12 cellular contexts compared by ENCODE assay signal in the genomic region with DNA sequence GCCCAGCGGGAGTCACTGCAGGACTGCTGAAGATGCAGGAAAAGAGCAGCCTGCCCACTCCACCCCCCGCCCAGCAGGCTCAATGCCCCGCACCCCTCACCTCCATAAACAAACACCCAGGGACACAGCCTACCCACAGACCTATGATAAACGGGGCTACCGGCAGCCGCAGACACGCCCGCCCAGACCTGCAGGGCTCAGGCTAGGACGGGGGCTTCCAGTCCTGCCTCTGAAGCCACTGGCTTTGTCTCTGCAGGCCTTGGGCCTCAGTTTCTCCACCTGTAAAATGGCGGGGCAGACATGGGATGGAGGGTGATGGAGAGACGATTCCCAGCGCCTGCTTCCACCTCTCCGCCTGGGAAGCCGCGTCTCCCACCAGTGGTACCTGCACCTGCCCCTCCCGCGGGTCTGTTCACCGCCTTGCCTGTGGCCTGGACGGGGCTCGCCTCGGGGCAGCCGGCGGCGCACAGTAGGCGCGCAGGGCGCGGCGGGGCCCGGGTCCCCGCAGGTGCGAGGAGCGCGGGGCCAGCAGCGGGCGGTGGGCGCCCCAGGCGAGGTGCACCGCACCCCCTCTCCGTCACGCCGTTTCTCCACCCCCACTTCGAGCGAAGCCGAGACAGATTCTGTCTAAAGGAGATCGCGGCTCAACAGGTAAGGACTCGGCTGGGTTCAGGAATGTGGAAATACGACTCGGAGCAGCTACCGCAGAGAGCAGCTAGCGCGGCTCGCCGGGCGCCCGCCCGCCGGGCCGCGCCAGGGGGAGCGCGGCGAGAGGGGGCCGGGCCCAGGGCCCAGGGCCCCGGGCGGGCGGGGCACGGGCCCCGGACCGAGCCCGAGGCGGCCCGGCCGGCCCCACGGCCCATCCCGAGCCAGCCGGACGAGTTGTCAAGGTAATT. TPM values are rescaled to one million over a fixed set of nuclear protein-coding genes. Genes with fewer than 3 reads are reported as not detected.
A peak's percentile ranks its signal among the peaks of the same experiment; 100 is the strongest.
DNase-seq lines count a peak whose midpoint lies in the region; ATAC-seq and TF ChIP-seq lines count a peak whose summit lies in the region.
"Had no signal": no experiment of that assay in that cellular context is flagged by ENCODE, and none has a peak within 500 bp of the region (broad histone marks: within the 10 kb centered on the region; RNA-seq: fewer than 3 reads in every experiment).

No MANE protein-coding gene starts in this region.

- peaks cover 0 to 5% of the 10 kb centered on the region in 2 donors for H3K4me1 Mint-ChIP-seq in natural killer cell
- peaks cover 0 to 3% of the 10 kb centered on the region in 2 donors for H3K4me1 Mint-ChIP-seq in natural killer cell treated with Interleukin-12 subunit alpha and Interleukin-12 subunit beta and Interleukin-15 and Interleukin-18, amount 100 ng/mL, for 72 hours (ENCODE audit: low read depth in 2 of 2)

- H3K27ac ChIP-seq in vagina, result no peak overlapping the region

- peaks cover 14% of the 10 kb centered on the region for H3K27me3 ChIP-seq in vagina

- ATAC-seq in natural killer cell, result no peak
- ATAC-seq in natural killer cell treated with Interleukin-12 subunit alpha and Interleukin-12 subunit beta and Interleukin-15 and Interleukin-18, amount 100 ng/mL, for 72 hours, result no peak
- ATAC-seq in GM21367 (IDR thresholded peaks at IDR 0.05; ENCODE audit: unreplicated experiment), result no peak
- no peak for ATAC-seq in mucosa of descending colon

- peak overlapping the region; percentile 58 for H3K4me3 Mint-ChIP-seq in natural killer cell
- no peak overlapping the region for H3K4me3 Mint-ChIP-seq in natural killer cell treated with Interleukin-12 subunit alpha and Interleukin-12 subunit beta and Interleukin-15 and Interleukin-18, amount 100 ng/mL, for 72 hours

- H3K36me3 Mint-ChIP-seq in natural killer cell, result no peaks in the 10 kb centered on the region
- no peaks in the 10 kb centered on the region for H3K36me3 Mint-ChIP-seq in natural killer cell treated with Interleukin-12 subunit alpha and Interleukin-12 subunit beta and Interleukin-15 and Interleukin-18, amount 100 ng/mL, for 72 hours

- in situ Hi-C loops in astrocyte of the cerebellum (cut with HindIII; ENCODE audit: low sequenced_read_pairs), result no loop called here

- H3K4me3 ChIP-seq in astrocyte of the cerebellum (ENCODE audit: low read depth, low read length), result peak overlapping the region; percentile 17
- peak overlapping the region; percentile 25 to 48 for H3K4me3 ChIP-seq in vagina
- H3K4me3 ChIP-seq in mucosa of descending colon, result no peak overlapping the region

- intact Hi-C loops in natural killer cell (cut with micrococcal nuclease), result no loop called here
- intact Hi-C loops in vagina (cut with DNase I), result no loop called here
- intact Hi-C loops in mucosa of descending colon (cut with DNase I, micrococcal nuclease), result no loop called here

- H3K9me3 Mint-ChIP-seq in natural killer cell, result no peaks in the 10 kb centered on the region
- no peaks in the 10 kb centered on the region for H3K9me3 Mint-ChIP-seq in natural killer cell treated with Interleukin-12 subunit alpha and Interleukin-12 subunit beta and Interleukin-15 and Interleukin-18, amount 100 ng/mL, for 72 hours

- H3K27ac Mint-ChIP-seq in natural killer cell, result no peak overlapping the region
- no peak overlapping the region for H3K27ac Mint-ChIP-seq in natural killer cell treated with Interleukin-12 subunit alpha and Interleukin-12 subunit beta and Interleukin-15 and Interleukin-18, amount 100 ng/mL, for 72 hours

- peaks cover 55% of the 10 kb centered on the region for H3K4me1 ChIP-seq in vagina
- peaks cover 25% of the 10 kb centered on the region for H3K4me1 ChIP-seq in mucosa of descending colon (ENCODE audit: low read depth)

- peaks cover 25 to 30% of the 10 kb centered on the region in 2 donors for H3K27me3 Mint-ChIP-seq in natural killer cell (ENCODE audit: low read depth in 2 of 2)
- H3K27me3 Mint-ChIP-seq in natural killer cell treated with Interleukin-12 subunit alpha and Interleukin-12 subunit beta and Interleukin-15 and Interleukin-18, amount 100 ng/mL, for 72 hours, result peaks cover 23 to 33% of the 10 kb centered on the region in 2 donors

- TF ChIP-seq CTCF in natural killer cell (IDR thresholded peaks at IDR 0.05), result no peak
- TF ChIP-seq CTCF in astrocyte of the cerebellum (IDR thresholded peaks at IDR 0.05; ENCODE audit: low read depth, low read length, missing control alignments), result no peak
- TF ChIP-seq CTCF in vagina (IDR thresholded peaks at IDR 0.05), result no peak
- no peak for TF ChIP-seq CTCF in mucosa of descending colon (IDR thresholded peaks at IDR 0.05)

- no peak for TF ChIP-seq POLR2A in vagina (IDR thresholded peaks at IDR 0.05)

- no peak for DNase-seq in natural killer cell
- DNase-seq in natural killer cell treated with Interleukin-12 subunit alpha and Interleukin-12 subunit beta and Interleukin-15 and Interleukin-18, amount 100 ng/mL, for 72 hours (ENCODE audit: low spot score), result no peak
- no peak for DNase-seq in astrocyte of the cerebellum (ENCODE audit: low read depth)
- peak; percentile 60 for DNase-seq in kidney tubule cell (ENCODE audit: low spot score)
- no peak for DNase-seq in vagina (ENCODE audit: extremely low spot score in 2 of 2)
- no peak for DNase-seq in kidney glomerular epithelial cell (lab: John Stamatoyannopoulos, UW)
- DNase-seq in mucosa of descending colon, result no peak
- DNase-seq: activated CD4-positive, alpha-beta T cell treated with anti-CD3 and anti-CD28 coated beads, Interleukin-2, amount 50 U/mL, for 1 hour; amniotic stem cell; foreskin melanocyte; NCI-H1436 had no signal

- H3K36me3 ChIP-seq in vagina (no peaks in the 10 kb centered on the region), mucosa of descending colon (ENCODE audit: low read depth) (no peaks in the 10 kb centered on the region)

- H3K9me3 ChIP-seq in vagina, result no peaks in the 10 kb centered on the region
- no peaks in the 10 kb centered on the region for H3K9me3 ChIP-seq in mucosa of descending colon

RNA-seq across cellular contexts. Expression of a gene that starts 1.4 kb away (rescaled TPM):
- total RNA-seq in natural killer cell (not detected), vagina (7.1 TPM), mucosa of descending colon (not detected)
- total RNA-seq in natural killer cell treated with Interleukin-12 subunit alpha and Interleukin-12 subunit beta and Interleukin-15 and Interleukin-18, amount 100 ng/mL, for 72 hours, result not detected
